ENCODE assay signal across 20 cellular contexts in genomic region chr3:124853446-124853845, GRCh38.
"Had no signal": no experiment of that assay in that cellular context is flagged by ENCODE, and none has a peak within 500 bp of the region (broad histone marks: within the 10 kb centered on the region; RNA-seq: fewer than 3 reads in every experiment).

No MANE protein-coding gene starts in this region.

- DNase-seq: central memory CD4-positive, alpha-beta T cell; cortex of kidney; dorsolateral prefrontal cortex; effector CD8-positive, alpha-beta T cell; gastrocnemius medialis; heart right ventricle; islet precursor cell; left lung; lower lobe of right lung; mesendoderm; naive thymus-derived CD8-positive, alpha-beta T cell; ovary; right cardiac atrium; small intestine; stimulated activated CD4-positive, alpha-beta T cell treated with anti-CD3 and anti-CD28 coated beads, Interleukin-2, amount 100 ng/mL, for 48 hours; stimulated activated naive CD4-positive, alpha-beta T cell treated with Interleukin-2 at 50 U/mL for 16 hours; upper lobe of right lung had no signal

- H3K36me3 ChIP-seq: left lung, ovary had no signal

- H3K27ac Mint-ChIP-seq: naive thymus-derived CD8-positive, alpha-beta T cell; progenitor cell of endocrine pancreas had no signal

- H3K9me3 ChIP-seq: esophagus muscularis mucosa, gastrocnemius medialis, heart right ventricle, left lung, lower lobe of right lung, ovary, tibial nerve, upper lobe of right lung had no signal

- ATAC-seq: gastrocnemius medialis; heart right ventricle; left lung; lower lobe of right lung; naive thymus-derived CD8-positive, alpha-beta T cell; right cardiac atrium; upper lobe of right lung had no signal

- H3K4me3 Mint-ChIP-seq: naive thymus-derived CD8-positive, alpha-beta T cell had no signal

- H3K27ac ChIP-seq: dorsolateral prefrontal cortex, esophagus muscularis mucosa, gastrocnemius medialis, heart right ventricle, left lung, lower lobe of right lung, ovary, tibial nerve, upper lobe of right lung had no signal

- H3K4me1 Mint-ChIP-seq: naive thymus-derived CD8-positive, alpha-beta T cell had no signal

- H3K4me3 ChIP-seq: dorsolateral prefrontal cortex, esophagus muscularis mucosa, gastrocnemius medialis, heart right ventricle, left lung, lower lobe of right lung, ovary, tibial nerve, upper lobe of right lung had no signal

- H3K27me3 ChIP-seq: dorsolateral prefrontal cortex, esophagus muscularis mucosa, gastrocnemius medialis, heart right ventricle, left lung, ovary, tibial nerve, upper lobe of right lung had no signal

- H3K27me3 Mint-ChIP-seq: progenitor cell of endocrine pancreas had no signal
